ENCODE assay signal across 20 cellular contexts in the genomic region with DNA sequence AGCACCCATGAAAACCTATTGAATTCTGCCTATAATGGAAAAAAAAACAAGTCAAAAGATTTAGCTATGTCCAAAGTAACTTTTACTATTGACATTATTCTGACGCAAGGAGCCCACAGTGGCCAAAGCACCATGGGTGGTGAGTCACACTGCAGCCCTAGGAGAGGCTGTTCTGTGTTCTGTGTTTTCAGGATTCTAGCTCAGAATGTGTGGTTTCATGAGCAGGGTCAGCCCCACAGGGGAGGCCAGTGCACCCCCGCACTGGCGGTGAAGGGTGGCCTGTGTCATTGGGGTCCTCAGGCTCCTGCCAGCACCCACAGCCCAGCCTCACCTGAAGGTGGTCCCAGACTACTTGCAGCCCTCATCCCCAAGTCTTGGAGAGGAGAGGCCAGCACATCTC.
"Had no signal": no experiment of that assay in that cellular context is flagged by ENCODE, and none has a peak within 500 bp of the region (broad histone marks: within the 10 kb centered on the region; RNA-seq: fewer than 3 reads in every experiment).

No MANE protein-coding gene starts in this region.

- H3K4me3 ChIP-seq: body of pancreas, left ventricle myocardium inferior, neural progenitor cell, spleen, thyroid gland had no signal

- ATAC-seq: body of pancreas; naive thymus-derived CD8-positive, alpha-beta T cell; WTC11 had no signal

- DNase-seq: activated gamma-delta T cell treated with Interleukin-2 at 50 U/mL for 16 hours; activated T-cell treated with anti-CD3 and anti-CD28 coated beads, Interleukin-2, amount 50 U/mL, for 1 hour; anterior cingulate cortex; body of pancreas; caudate nucleus; dermis blood vessel endothelial cell; effector CD8-positive, alpha-beta T cell; erythroblast; foreskin melanocyte; immature natural killer cell; kidney glomerular epithelial cell; left ventricle myocardium inferior; mammary epithelial cell; naive thymus-derived CD8-positive, alpha-beta T cell; spleen; stimulated activated CD4-positive, alpha-beta T cell treated with anti-CD3 and anti-CD28 coated beads, Interleukin-4, amount 100 ng/mL, for 1 hour; stimulated activated naive CD4-positive, alpha-beta T cell treated with Interleukin-2 at 50 U/mL for 16 hours; thyroid gland had no signal
